ENCODE assay signal across 1 cellular context in the genomic region with DNA sequence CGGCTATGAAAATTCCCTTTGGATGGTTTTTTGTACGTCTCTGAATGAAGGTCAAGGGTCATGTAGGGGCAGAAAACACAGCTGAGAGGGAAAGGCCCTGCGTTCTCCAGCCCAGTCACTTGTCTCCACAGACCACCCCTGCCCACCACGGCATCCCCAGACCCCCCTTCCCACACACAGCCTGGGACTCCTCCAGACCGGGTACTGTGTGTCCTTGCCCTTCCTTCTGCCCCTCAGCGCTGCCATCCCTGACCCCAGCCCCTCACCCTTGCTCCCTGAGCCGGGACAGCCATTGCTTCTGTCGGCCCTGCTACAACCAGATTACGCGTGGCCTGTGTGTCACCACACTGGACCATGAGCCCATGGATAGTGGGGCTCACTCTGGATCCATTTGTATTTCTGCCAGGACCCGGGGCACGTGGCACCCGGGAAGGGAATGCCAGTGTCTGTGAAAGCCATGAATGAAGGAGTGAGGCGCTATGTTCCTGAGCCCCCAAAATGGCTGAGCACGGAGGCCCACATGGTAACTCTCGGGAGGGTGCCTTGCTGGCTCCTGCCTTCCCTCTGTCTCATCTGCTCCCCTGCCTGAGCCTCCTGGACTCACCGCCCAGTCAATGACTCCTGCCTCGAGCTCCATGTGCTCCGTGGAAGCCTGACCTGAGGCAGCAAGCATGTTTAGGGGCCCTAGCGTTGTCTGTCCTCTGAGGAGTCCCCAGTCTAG.
TF ChIP-seq lines count a peak whose summit lies in the region.

No MANE protein-coding gene starts in this region.

TF ChIP-seq in IMR-90, 13 proteins besides CTCF, POLR2A, EP300 and RAD21:
- TF ChIP-seq USF2 (IDR thresholded peaks at IDR 0.05; ENCODE audit: low read depth, low read length) (no peak), ELK1 (IDR thresholded peaks at IDR 0.05; ENCODE audit: borderline replicate concordance, low read depth, low read length) (no peak), MAZ (IDR thresholded peaks at IDR 0.05; ENCODE audit: borderline replicate concordance, low read depth, low read length) (no peak), MXI1 (IDR thresholded peaks at IDR 0.05; ENCODE audit: borderline replicate concordance, low read depth, low read length) (no peak), CEBPB (IDR thresholded peaks at IDR 0.05; ENCODE audit: low read depth, low read length) (no peak), SMC3 (IDR thresholded peaks at IDR 0.05; ENCODE audit: low read depth, low read length) (no peak), BHLHE40 (IDR thresholded peaks at IDR 0.05; ENCODE audit: low read depth, low read length) (no peak), MAFK (IDR thresholded peaks at IDR 0.05; ENCODE audit: low read depth, low read length) (no peak), NFE2L2 (IDR thresholded peaks at IDR 0.05; ENCODE audit: low read depth, low read length) (no peak), RFX5 (IDR thresholded peaks at IDR 0.05; ENCODE audit: low read depth, low read length) (no peak), FOS (IDR thresholded peaks at IDR 0.05; ENCODE audit: low read depth, low read length) (no peak)
